In genomic region chr1:53890522-53890941, GRCh38 we compare ENCODE assay signal across 7 cellular contexts. TPM values are rescaled to one million over a fixed set of nuclear protein-coding genes. Genes with fewer than 3 reads are reported as not detected.
DNase-seq lines count a peak whose midpoint lies in the region; ATAC-seq, FAIRE-seq and TF ChIP-seq lines count a peak whose summit lies in the region.

No MANE protein-coding gene starts in this region.

- TF ChIP-seq CTCF in RWPE2 (IDR thresholded peaks at IDR 0.05; ENCODE audit: poor library complexity, severe bottlenecking) = no peak

- peak overlapping the region; percentile 56 for H3K27ac ChIP-seq in RWPE2 (ENCODE audit: poor library complexity, severe bottlenecking)
- H3K27ac ChIP-seq in epithelial cell of prostate = peak overlapping the region; percentile 78
- H3K27ac ChIP-seq in small intestine (ENCODE audit: low read depth in 1 of 2, low read length in 1 of 2) = no peak overlapping the region

- H3K36me3 ChIP-seq in RWPE2 (ENCODE audit: low read depth) (no peaks in the 10 kb centered on the region), small intestine (ENCODE audit: control insufficient read depth in 2 of 2, insufficient read depth in 2 of 2, low read length in 2 of 2) (no peaks in the 10 kb centered on the region)

- 43 to 71% (median 61%) methylated on average over 7 of the region's 7 CpGs for WGBS in small intestine, 3 donors

- no peak for DNase-seq in RWPE2 (ENCODE audit: low spot score)
- no peak for DNase-seq in epithelial cell of prostate (ENCODE audit: low read depth, low spot score)
- peak; percentile 18 for DNase-seq in small intestine
- no peak for DNase-seq in foreskin melanocyte
- DNase-seq in SHP77 treated with DMSO at 0.1 percent for 48 hours (lab: John Stamatoyannopoulos, UW) = no peak

- H3K9me3 ChIP-seq in RWPE2 (ENCODE audit: severe bottlenecking) = no peaks in the 10 kb centered on the region
- no peaks in the 10 kb centered on the region for H3K9me3 ChIP-seq in small intestine (ENCODE audit: control insufficient read depth, low read depth)

- FAIRE-seq in small intestine (lab: Jason Lieb, UNC) = no peak

- ATAC-seq in GM19395 (IDR thresholded peaks at IDR 0.05; ENCODE audit: unreplicated experiment) (peak; percentile 19), RWPE2 (ENCODE audit: low read depth) (no peak), GM21526 (IDR thresholded peaks at IDR 0.05; ENCODE audit: low FRiP score, unreplicated experiment) (no peak)

- H3K4me1 ChIP-seq in RWPE2 (ENCODE audit: insufficient read depth, poor library complexity, severe bottlenecking) (peaks cover 4% of the 10 kb centered on the region), small intestine (ENCODE audit: control insufficient read depth in 2 of 2, insufficient read depth in 1 of 2, low read depth in 1 of 2, low read length in 1 of 2) (peaks cover 0 to 2% of the 10 kb centered on the region in 2 donors)

- no peaks in the 10 kb centered on the region for H3K27me3 ChIP-seq in RWPE2 (ENCODE audit: insufficient read depth, poor library complexity, severe bottlenecking)
- no peaks in the 10 kb centered on the region for H3K27me3 ChIP-seq in small intestine (ENCODE audit: control insufficient read depth in 2 of 2, insufficient read depth in 2 of 2, low read length in 2 of 2)

- H3K4me3 ChIP-seq in RWPE2 (ENCODE audit: severe bottlenecking) (peak overlapping the region; percentile 79), small intestine (ENCODE audit: low read depth in 1 of 2, low read length in 2 of 2) (peak overlapping the region in 1 of 2 donors; percentile 99)

RNA-seq across cellular contexts. Expression of gene YIPF1, which starts 0.9 kb away (rescaled TPM):
- polyA plus RNA-seq in small intestine = 10 to 100 TPM; 19.0 to 26.2 (median 22.2) TPM

RNA-seq across cellular contexts. Expression of gene DIO1, which starts 3.5 kb away (rescaled TPM):
- polyA plus RNA-seq in small intestine = not detected

RNA-seq across cellular contexts. Expression of gene NDC1, which starts 52.4 kb away (rescaled TPM):
- 10 to 100 TPM in 1 of 3 donors, 1 to 10 TPM in 2; 1.1 to 20.2 (median 1.6) TPM for polyA plus RNA-seq in small intestine

RNA-seq across cellular contexts. Expression of gene IFT25, which starts 55.0 kb away (rescaled TPM):
- 10 to 100 TPM; 18.0 to 21.7 (median 18.9) TPM for polyA plus RNA-seq in small intestine

RNA-seq across cellular contexts. Expression of gene LRRC42, which starts 55.6 kb away (rescaled TPM):
- polyA plus RNA-seq in small intestine = 10 to 100 TPM; 11.2 to 20.0 (median 17.8) TPM

Comparison
In these comparisons a context has a peak if more than half of its experiments do, and no peak if none do; other contexts are left out.
1. H3K27ac ChIP-seq: peak in RWPE2 (single experiment) and epithelial cell of prostate (single experiment); none in small intestine (0 of 2).